ENCODE assay signal across 8 cellular contexts in the genomic region with DNA sequence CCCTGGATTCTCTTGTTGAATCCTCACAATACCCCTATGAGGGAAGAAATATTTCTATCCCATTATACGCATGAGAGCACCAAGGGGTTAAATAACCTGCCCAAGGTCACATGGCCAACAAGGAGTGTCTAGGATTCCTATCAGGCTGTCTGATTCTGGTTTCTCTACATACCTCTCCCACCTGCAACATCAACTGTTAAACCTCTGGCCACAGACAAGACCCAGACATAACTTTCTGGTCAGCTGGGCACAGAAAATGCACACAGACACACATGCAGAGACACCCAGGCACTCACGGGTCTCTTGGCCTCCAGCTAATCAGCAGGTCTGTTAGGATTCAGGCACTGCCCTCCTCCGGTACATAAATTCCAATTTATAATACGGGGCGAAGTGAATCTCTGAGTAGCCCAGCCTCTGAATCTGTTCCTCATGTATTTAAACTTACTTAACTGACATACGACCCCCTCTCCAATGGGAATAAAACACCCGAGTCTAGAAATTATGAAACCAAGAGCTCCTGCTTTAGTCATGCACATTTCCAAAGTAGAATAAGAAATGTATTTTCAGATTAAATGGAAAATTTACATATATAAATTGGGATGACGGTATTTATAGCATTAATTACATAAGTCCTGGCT. TPM values are rescaled to one million over a fixed set of nuclear protein-coding genes. Genes with fewer than 3 reads are reported as not detected.
A peak's percentile ranks its signal among the peaks of the same experiment; 100 is the strongest.
DNase-seq lines count a peak whose midpoint lies in the region; ATAC-seq and TF ChIP-seq lines count a peak whose summit lies in the region.

No MANE protein-coding gene starts in this region.

- H4K20me1 ChIP-seq in GM23248 (ENCODE audit: insufficient read depth): no peaks in the 10 kb centered on the region

- no peak for ATAC-seq in HG03135 (IDR thresholded peaks at IDR 0.05; ENCODE audit: unreplicated experiment)

- H3K27ac ChIP-seq in GM23248 (no peak overlapping the region), WERI-Rb-1 (no peak overlapping the region)

- H3K27me3 ChIP-seq in GM23248 (replicated peaks; ENCODE audit: insufficient read depth) (no peaks in the 10 kb centered on the region), WERI-Rb-1 (ENCODE audit: insufficient read depth, low read depth, severe bottlenecking) (no peaks in the 10 kb centered on the region)

- peaks cover 31% of the 10 kb centered on the region for H3K4me1 ChIP-seq in GM23248 (ENCODE audit: insufficient read depth)

- DNase-seq in GM23248 (peak; percentile 52), WERI-Rb-1 (no peak), fibroblast of pulmonary artery (ENCODE audit: low read depth) (no peak), retina (peak; percentile 18), DMS53 (lab: John Stamatoyannopoulos, UW) (no peak), SHP77 treated with DMSO at 0.1 percent for 48 hours (lab: John Stamatoyannopoulos, UW) (no peak), NCI-H187 treated with DMSO at 0.1 percent for 48 hours (lab: John Stamatoyannopoulos, UW) (no peak)

- peak overlapping the region; percentile 98 for H2AFZ ChIP-seq in GM23248

- H3K79me2 ChIP-seq in GM23248 (ENCODE audit: insufficient read depth): peaks cover 59% of the 10 kb centered on the region

- peak overlapping the region; percentile 77 for H3K9ac ChIP-seq in GM23248

- H3K36me3 ChIP-seq in GM23248 (ENCODE audit: low read depth): no peaks in the 10 kb centered on the region
- H3K36me3 ChIP-seq in WERI-Rb-1: no peaks in the 10 kb centered on the region

- H3K9me2 ChIP-seq in GM23248 (ENCODE audit: insufficient read depth): no peaks in the 10 kb centered on the region

- no peaks in the 10 kb centered on the region for H3K9me3 ChIP-seq in GM23248 (ENCODE audit: low read depth)
- H3K9me3 ChIP-seq in WERI-Rb-1 (ENCODE audit: severe bottlenecking): no peaks in the 10 kb centered on the region

- WGBS in GM23248 (ENCODE audit: low coverage in 1 of 2, low lambda C conversion rate in 2 of 2, missing lambda C conversion rate in 2 of 2), 2 experiments: 28 to 30% methylated on average over 8 of the region's 8 CpGs

- TF ChIP-seq CTCF in WERI-Rb-1 (IDR thresholded peaks at IDR 0.05; ENCODE audit: low read depth, low read length) (no peak), fibroblast of pulmonary artery (IDR thresholded peaks at IDR 0.05; ENCODE audit: low read length, missing control alignments) (no peak)

- H3K4me2 ChIP-seq in GM23248 (ENCODE audit: unreplicated experiment): peak overlapping the region; percentile 80

- H3K4me3 ChIP-seq in GM23248 (peak overlapping the region; percentile 83), WERI-Rb-1 (ENCODE audit: low read depth, low read length) (peak overlapping the region; percentile 76), fibroblast of pulmonary artery (replicated peaks; ENCODE audit: low read depth, low read length) (peak overlapping the region; percentile 72)

- no peaks in the 10 kb centered on the region for H3F3A ChIP-seq in GM23248 (ENCODE audit: insufficient read depth)

- in situ Hi-C loops in GM23248 (cut with MboI): no loop called here

RNA-seq across cellular contexts. Expression of a gene that starts 1.5 kb away (rescaled TPM):
- total RNA-seq in GM23248 (2014; rRNA removed; shearing (Covaris generic)): 36.5 and 41.9 TPM in 2 replicates
- polyA plus RNA-seq in GM23248 (2016; fragmentation: Nextera tagmentation; extraction: Ambion mirVana): 26.9 and 28.8 TPM in 2 replicates

RNA-seq across cellular contexts. Expression of a gene that starts 28.3 kb away (rescaled TPM):
- not detected in 2 replicates for total RNA-seq in GM23248 (2014; rRNA removed; shearing (Covaris generic))
- polyA plus RNA-seq in GM23248 (2016; fragmentation: Nextera tagmentation; extraction: Ambion mirVana): 0.51 and 0.73 TPM in 2 replicates

RNA-seq across cellular contexts. Expression of a gene that starts 37.5 kb away (rescaled TPM):
- total RNA-seq in GM23248 (2014; rRNA removed; shearing (Covaris generic)): not detected in 2 replicates
- polyA plus RNA-seq in GM23248 (2016; fragmentation: Nextera tagmentation; extraction: Ambion mirVana): not detected in 2 replicates

RNA-seq across cellular contexts. Expression of a gene that starts 38.2 kb away (rescaled TPM):
- total RNA-seq in GM23248 (2014; rRNA removed; shearing (Covaris generic)): 6.8 TPM in 2 replicates
- polyA plus RNA-seq in GM23248 (2016; fragmentation: Nextera tagmentation; extraction: Ambion mirVana): 13.9 and 18.8 TPM in 2 replicates

RNA-seq across cellular contexts. Expression of a gene that starts 54.9 kb away (rescaled TPM):
- total RNA-seq in GM23248 (2014; rRNA removed; shearing (Covaris generic)): 9.9 and 13.2 TPM in 2 replicates
- polyA plus RNA-seq in GM23248 (2016; fragmentation: Nextera tagmentation; extraction: Ambion mirVana): 3.8 and 3.9 TPM in 2 replicates

Comparison
In these comparisons a context has a peak if more than half of its experiments do, and no peak if none do; other contexts are left out.
1. DNase-seq: peak in GM23248 (single experiment) and retina (single experiment); none in WERI-Rb-1 (single experiment), fibroblast of pulmonary artery (single experiment), DMS53 (single experiment), SHP77 treated with DMSO at 0.1 percent for 48 hours (single experiment) and NCI-H187 treated with DMSO at 0.1 percent for 48 hours (single experiment).
2. Peak in every context shown above with its lines, with median percentiles within 50 percentile points of each other: H3K4me3 ChIP-seq.